ENCODE assay signal across 8 cellular contexts in the genomic region with DNA sequence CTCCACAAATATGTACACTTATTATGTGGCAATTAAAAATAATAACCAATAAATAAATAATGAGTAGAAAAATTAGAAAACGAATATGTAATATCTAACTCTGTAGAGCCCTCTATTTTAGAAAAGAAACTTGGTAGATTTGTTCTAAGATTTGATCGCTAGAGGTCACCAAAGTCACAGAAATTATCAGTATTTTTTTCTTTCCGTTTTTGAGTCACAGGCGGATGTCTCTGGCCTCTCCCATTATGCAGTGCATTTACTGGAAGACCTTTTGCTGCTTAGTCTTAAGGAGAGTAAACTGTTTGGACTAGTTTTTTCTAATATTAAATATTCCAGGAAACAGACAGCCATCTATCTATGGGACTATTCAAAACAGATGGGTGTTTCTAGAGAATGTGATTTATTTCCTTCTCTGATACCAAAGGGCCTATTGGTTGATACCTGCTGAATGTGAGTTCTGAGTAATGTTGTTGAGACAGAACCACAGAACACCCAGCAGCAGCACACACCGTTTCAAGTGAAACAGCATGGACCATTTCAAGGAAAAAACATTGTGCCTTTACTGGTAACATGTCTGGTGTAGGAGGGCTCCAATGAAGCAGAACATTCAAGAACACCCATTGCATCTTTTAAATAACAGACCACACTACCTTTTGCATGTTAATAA. TPM values are rescaled to one million over a fixed set of nuclear protein-coding genes. Genes with fewer than 3 reads are reported as not detected.
DNase-seq lines count a peak whose midpoint lies in the region; ATAC-seq, FAIRE-seq and TF ChIP-seq lines count a peak whose summit lies in the region.

No MANE protein-coding gene starts in this region.

- H3K4me3 ChIP-seq in OCI-LY1 (ENCODE audit: low read depth, low read length, poor library complexity, severe bottlenecking) = no peak overlapping the region
- H3K4me3 ChIP-seq in brain microvascular endothelial cell (ENCODE audit: low read depth, low read length) = no peak overlapping the region
- no peak overlapping the region for H3K4me3 ChIP-seq in kidney (ENCODE audit: low read length in 2 of 2)
- H3K4me3 ChIP-seq in tibial nerve = no peak overlapping the region

- H3K36me3 ChIP-seq in OCI-LY1 (ENCODE audit: insufficient read depth, low read length) (no peaks in the 10 kb centered on the region), brain microvascular endothelial cell (replicated peaks) (no peaks in the 10 kb centered on the region), kidney (ENCODE audit: control insufficient read depth in 1 of 2, insufficient read depth in 2 of 2, low read length in 2 of 2) (no peaks in the 10 kb centered on the region), tibial nerve (no peaks in the 10 kb centered on the region)

- H3K36me3 Mint-ChIP-seq in activated T-cell treated with anti-CD3 and anti-CD28 coated beads, Interleukin-2, amount 50 U/mL, for 4 hours (ENCODE audit: insufficient read depth) = no peaks in the 10 kb centered on the region

- peak; percentile 73 to 78 for ATAC-seq in activated T-cell treated with anti-CD3 and anti-CD28 coated beads, Interleukin-2, amount 50 U/mL, for 4 hours
- peak; percentile 82 for ATAC-seq in GM21390 (IDR thresholded peaks at IDR 0.05; ENCODE audit: unreplicated experiment)
- peak; percentile 69 for ATAC-seq in HG03565 (IDR thresholded peaks at IDR 0.05; ENCODE audit: unreplicated experiment)

- TF ChIP-seq POLR2A in tibial nerve (IDR thresholded peaks at IDR 0.05) = no peak

- H4K20me1 ChIP-seq in OCI-LY1 (ENCODE audit: insufficient read depth, low read length) = no peaks in the 10 kb centered on the region

- H3K9me3 Mint-ChIP-seq in activated T-cell treated with anti-CD3 and anti-CD28 coated beads, Interleukin-2, amount 50 U/mL, for 4 hours = no peaks in the 10 kb centered on the region

- no peak overlapping the region for H3K4me2 ChIP-seq in OCI-LY1 (ENCODE audit: low read length)

- no peaks in the 10 kb centered on the region for H3F3A ChIP-seq in OCI-LY1 (ENCODE audit: insufficient read depth, low read length)

- no peaks in the 10 kb centered on the region for H3K9me2 ChIP-seq in OCI-LY1 (ENCODE audit: low read depth, low read length)

- peak; percentile 55; the same call in 1 of the 2 replicates for TF ChIP-seq CTCF in OCI-LY1 (IDR thresholded peaks at IDR 0.05; ENCODE audit: low read length)
- TF ChIP-seq CTCF in brain microvascular endothelial cell (IDR thresholded peaks at IDR 0.05; ENCODE audit: low read depth, low read length, missing control alignments) = no peak
- peak; percentile 45 for TF ChIP-seq CTCF in kidney (IDR thresholded peaks at IDR 0.05; ENCODE audit: borderline replicate concordance, extremely low read depth, insufficient read depth)
- peak; percentile 38 to 60 (median 45) for TF ChIP-seq CTCF in tibial nerve (IDR thresholded peaks at IDR 0.05)

- FAIRE-seq in kidney (lab: Jason Lieb, UNC) = peak; percentile 99

- H2AFZ ChIP-seq in OCI-LY1 (ENCODE audit: low read length) = no peak overlapping the region

- intact Hi-C loops in kidney (cut with DNase I) = loop anchor here (10.0 kb wide), 1 partner anchor 610 kb away; no protein-coding TSS in a partner anchor

- H3K27ac ChIP-seq in OCI-LY1 (ENCODE audit: low read depth, low read length, poor library complexity, severe bottlenecking) (no peak overlapping the region), brain microvascular endothelial cell (no peak overlapping the region), kidney (ENCODE audit: low read depth in 2 of 2, low read length in 2 of 2) (no peak overlapping the region), tibial nerve (no peak overlapping the region)

- no peaks in the 10 kb centered on the region for H3K4me1 ChIP-seq in OCI-LY1 (ENCODE audit: insufficient read depth, low read length, severe bottlenecking)
- H3K4me1 ChIP-seq in kidney (ENCODE audit: control insufficient read depth in 1 of 2, insufficient read depth in 1 of 2, low read depth in 1 of 2, low read length in 2 of 2) = no peaks in the 10 kb centered on the region
- peaks cover 0 to 7% (median 0%) of the 10 kb centered on the region in 4 donors for H3K4me1 ChIP-seq in tibial nerve

- in situ Hi-C loops in brain microvascular endothelial cell (cut with HindIII; ENCODE audit: low pct_ligation_motif_present, low sequenced_read_pairs) = no loop called here

- no peak overlapping the region for H3K4me3 Mint-ChIP-seq in activated T-cell treated with anti-CD3 and anti-CD28 coated beads, Interleukin-2, amount 50 U/mL, for 4 hours

- TF ChIP-seq EP300 in tibial nerve (IDR thresholded peaks at IDR 0.05) = no peak

- no peak overlapping the region for H3K9ac ChIP-seq in OCI-LY1 (ENCODE audit: low read length)
- H3K9ac ChIP-seq in kidney (ENCODE audit: low read length in 2 of 2) = no peak overlapping the region

- no peaks in the 10 kb centered on the region for H3K27me3 ChIP-seq in OCI-LY1 (ENCODE audit: insufficient read depth, low read length)
- H3K27me3 ChIP-seq in brain microvascular endothelial cell (replicated peaks) = no peaks in the 10 kb centered on the region
- no peaks in the 10 kb centered on the region for H3K27me3 ChIP-seq in tibial nerve

- WGBS in tibial nerve, 2 donors = 1 to 7% methylated on average over 5 of the region's 5 CpGs

- no peaks in the 10 kb centered on the region for H3K79me2 ChIP-seq in OCI-LY1 (ENCODE audit: insufficient read depth, low read length)

- no peaks in the 10 kb centered on the region for H3K9me3 ChIP-seq in OCI-LY1 (ENCODE audit: low read length)
- H3K9me3 ChIP-seq in kidney (ENCODE audit: control insufficient read depth in 1 of 2, low read length in 2 of 2) = no peaks in the 10 kb centered on the region
- H3K9me3 ChIP-seq in tibial nerve = no peaks in the 10 kb centered on the region

- H3K4me1 Mint-ChIP-seq in activated T-cell treated with anti-CD3 and anti-CD28 coated beads, Interleukin-2, amount 50 U/mL, for 4 hours (ENCODE audit: low read depth) = peaks cover 9% of the 10 kb centered on the region

- DNase-seq in activated T-cell treated with anti-CD3 and anti-CD28 coated beads, Interleukin-2, amount 50 U/mL, for 4 hours = no peak
- DNase-seq in activated T-cell treated with anti-CD3 and anti-CD28 coated beads for 4 hours = no peak
- peak; percentile 49 for DNase-seq in brain microvascular endothelial cell
- DNase-seq in kidney = no peak
- DNase-seq in tibial nerve (ENCODE audit: low spot score in 2 of 2) = peak in 1 of 2 donors; percentile 18

- peaks cover 8% of the 10 kb centered on the region for H3K27me3 Mint-ChIP-seq in activated T-cell treated with anti-CD3 and anti-CD28 coated beads, Interleukin-2, amount 50 U/mL, for 4 hours (ENCODE audit: low read depth)

RNA-seq across cellular contexts. Expression of gene GYPA, which starts 34.0 kb away (rescaled TPM):
- total RNA-seq in activated T-cell treated with anti-CD3 and anti-CD28 coated beads, Interleukin-2, amount 50 U/mL, for 4 hours = not detected
- total RNA-seq in kidney (not detected), tibial nerve (not detected)
- 2.6 TPM for polyA plus RNA-seq in kidney (ENCODE audit: insufficient read depth, low read depth, low replicate concordance)
